28 cellular contexts compared by ENCODE assay signal in the genomic region with DNA sequence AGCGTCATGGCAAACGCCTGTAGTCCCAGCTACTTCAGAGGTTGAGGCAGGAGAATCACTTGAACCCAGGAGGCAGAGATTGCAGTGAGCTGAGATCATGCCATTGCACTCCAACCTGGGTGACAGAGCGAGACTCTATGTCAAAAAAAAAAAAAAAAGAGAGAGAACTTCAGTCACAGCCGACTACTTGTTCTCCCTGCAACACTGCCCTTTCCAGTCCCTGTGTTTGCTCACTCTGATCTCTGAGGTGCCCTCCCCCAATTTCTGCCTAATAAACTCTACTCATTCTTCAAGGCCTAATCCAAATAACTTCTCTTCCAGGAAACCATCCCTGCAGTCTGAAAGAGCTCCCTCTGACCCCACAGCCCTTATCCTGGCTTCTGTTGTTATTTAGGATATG. TPM values are rescaled to one million over a fixed set of nuclear protein-coding genes. Genes with fewer than 3 reads are reported as not detected.
"Had no signal": no experiment of that assay in that cellular context is flagged by ENCODE, and none has a peak within 500 bp of the region (broad histone marks: within the 10 kb centered on the region; RNA-seq: fewer than 3 reads in every experiment).

No MANE protein-coding gene starts in this region.

- H3K27ac ChIP-seq: breast epithelium, KMS-11, Peyer's patch had no signal

- H3K36me3 ChIP-seq: breast epithelium, Peyer's patch had no signal

- H3K9me3 ChIP-seq: breast epithelium, Peyer's patch had no signal

- H3K4me3 Mint-ChIP-seq: activated CD4-positive, alpha-beta memory T cell treated with anti-CD3 and anti-CD28 coated beads, Interleukin-2, amount 10 ng/mL, durations not matched to agents 7 days and 5 days; activated CD4-positive, alpha-beta T cell treated with anti-CD3 and anti-CD28 coated beads for 36 hours; activated naive CD4-positive, alpha-beta T cell treated with anti-CD3 and anti-CD28 coated beads, Interleukin-2, amount 10 ng/mL, durations not matched to agents 7 days and 5 days; activated naive CD8-positive, alpha-beta T cell treated with anti-CD3 and anti-CD28 coated beads for 36 hours; activated T-cell treated with anti-CD3 and anti-CD28 coated beads, Interleukin-2, amount 50 U/mL, for 72 hours; T-cell had no signal

- H3K9me3 Mint-ChIP-seq: activated CD4-positive, alpha-beta memory T cell treated with anti-CD3 and anti-CD28 coated beads, Interleukin-2, amount 10 ng/mL, durations not matched to agents 7 days and 5 days; activated naive CD4-positive, alpha-beta T cell treated with anti-CD3 and anti-CD28 coated beads, Interleukin-2, amount 10 ng/mL, durations not matched to agents 7 days and 5 days; activated naive CD8-positive, alpha-beta T cell treated with anti-CD3 and anti-CD28 coated beads for 36 hours; activated T-cell treated with anti-CD3 and anti-CD28 coated beads, Interleukin-2, amount 50 U/mL, for 72 hours; activated T-helper 2 cell treated with anti-CD3 and anti-CD28 coated beads, Interferon-gamma antibody, Interleukin-2, Interleukin-4, amounts not matched to agents 10 μg/mL and 5 μg/mL and 100 μg/mL, durations not matched to agents 14 hours and 24 hours and 36 hours; T-cell had no signal

- ATAC-seq: activated CD4-positive, alpha-beta T cell treated with anti-CD3 and anti-CD28 coated beads for 36 hours; activated T-cell treated with anti-CD3 and anti-CD28 coated beads, Interleukin-2, amount 50 U/mL, for 72 hours; T-cell had no signal

- H3K4me1 ChIP-seq: breast epithelium had no signal

- H3K4me3 ChIP-seq: breast epithelium, Peyer's patch had no signal

- H3K36me3 Mint-ChIP-seq: activated naive CD4-positive, alpha-beta T cell treated with anti-CD3 and anti-CD28 coated beads, Interleukin-2, amount 10 ng/mL, durations not matched to agents 7 days and 5 days; activated naive CD8-positive, alpha-beta T cell treated with anti-CD3 and anti-CD28 coated beads for 36 hours; T-cell had no signal

- H3K27me3 ChIP-seq: breast epithelium had no signal

- H3K27ac Mint-ChIP-seq: activated CD4-positive, alpha-beta memory T cell treated with anti-CD3 and anti-CD28 coated beads, Interleukin-2, amount 10 ng/mL, durations not matched to agents 7 days and 5 days; activated CD4-positive, alpha-beta T cell treated with anti-CD3 and anti-CD28 coated beads for 36 hours; activated naive CD4-positive, alpha-beta T cell treated with anti-CD3 and anti-CD28 coated beads, Interleukin-2, amount 10 ng/mL, durations not matched to agents 7 days and 5 days; activated naive CD8-positive, alpha-beta T cell treated with anti-CD3 and anti-CD28 coated beads for 36 hours; activated T-cell treated with anti-CD3 and anti-CD28 coated beads, Interleukin-2, amount 50 U/mL, for 72 hours; activated T-helper 2 cell treated with anti-CD3 and anti-CD28 coated beads, Interferon-gamma antibody, Interleukin-2, Interleukin-4, amounts not matched to agents 10 μg/mL and 5 μg/mL and 100 μg/mL, durations not matched to agents 14 hours and 24 hours and 36 hours; T-cell had no signal

- DNase-seq: activated CD4-positive, alpha-beta memory T cell treated with anti-CD3 and anti-CD28 coated beads, Interleukin-2, amount 10 ng/mL, durations not matched to agents 7 days and 5 days; activated CD4-positive, alpha-beta T cell treated with anti-CD3 and anti-CD28 coated beads for 36 hours; activated CD4-positive, alpha-beta T cell treated with anti-CD3 and anti-CD28 coated beads, Interleukin-2, amount 50 U/mL, for 1 hour; activated gamma-delta T cell treated with Interleukin-2 at 50 U/mL for 16 hours; activated naive CD4-positive, alpha-beta T cell treated with anti-CD3 and anti-CD28 coated beads, Interleukin-2, amount 10 ng/mL, durations not matched to agents 7 days and 5 days; activated naive CD8-positive, alpha-beta T cell treated with anti-CD3 and anti-CD28 coated beads for 36 hours; activated T-cell treated with anti-CD3 and anti-CD28 coated beads for 4 hours; activated T-cell treated with anti-CD3 and anti-CD28 coated beads, Interleukin-2, amount 50 U/mL, for 72 hours; aorta; caudate nucleus; MV-4-11; NCI-H1092 treated with DMSO at 0.1 percent for 48 hours; NCI-H1417 treated with DMSO at 0.1 percent for 48 hours; NCI-H1694; NCI-H2029; NCI-H345; NCI-H510A treated with DMSO at 0.1 percent for 48 hours; NCI-H69; NK-92 treated with Interleukin-12 subunit alpha and Interleukin-12 subunit beta, amount 100 ng/mL, for 24 hours; Peyer's patch; SHP77; T-cell; T-helper 2 cell; T1000 had no signal

RNA-seq across cellular contexts. Expression of gene GFRA3, which starts 28.1 kb away (rescaled TPM):
- total RNA-seq: activated CD4-positive, alpha-beta memory T cell treated with anti-CD3 and anti-CD28 coated beads, Interleukin-2, amount 10 ng/mL, durations not matched to agents 7 days and 5 days; breast epithelium; MCF 10A; Peyer's patch; T-cell had no signal
